In the genomic region with DNA sequence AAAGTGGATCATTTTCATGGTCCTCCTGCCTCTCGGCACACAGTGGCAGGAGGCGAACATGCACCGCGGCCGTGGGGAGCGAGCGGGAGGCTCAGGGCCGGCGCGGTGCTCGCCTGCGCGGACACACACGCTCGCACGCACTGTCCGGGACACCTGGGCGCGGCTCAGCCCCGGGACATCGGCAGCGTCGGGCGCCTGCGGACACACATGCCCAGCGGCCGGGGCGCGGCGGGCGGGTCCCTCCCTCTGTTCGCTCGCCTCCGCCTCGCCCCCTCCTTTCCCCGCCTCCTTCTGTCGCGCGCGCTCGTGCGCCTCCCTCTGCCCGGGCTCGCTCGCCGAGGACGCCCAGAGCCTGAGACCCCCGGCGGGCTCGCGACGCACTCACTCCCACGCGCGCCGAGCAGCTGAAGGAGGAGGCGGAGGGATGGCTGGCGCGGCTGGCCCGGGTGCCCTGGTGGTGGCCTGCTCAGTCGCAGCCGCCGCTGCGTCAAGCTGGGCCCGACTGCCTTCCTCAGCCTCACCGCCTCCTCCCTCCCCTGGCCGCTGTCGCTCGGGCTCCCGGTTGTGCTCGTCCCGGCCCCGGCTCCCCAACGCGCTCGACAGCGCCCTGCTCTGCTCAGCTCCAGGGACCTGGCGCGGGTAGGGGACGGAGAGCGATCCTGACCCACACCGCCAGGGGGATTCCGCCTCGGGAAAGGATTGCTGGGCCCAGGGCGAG, we compare ENCODE assay signal across 9 cellular contexts. TPM values are rescaled to one million over a fixed set of nuclear protein-coding genes. Genes with fewer than 3 reads are reported as not detected.
DNase-seq lines count a peak whose midpoint lies in the region; ATAC-seq, FAIRE-seq and TF ChIP-seq lines count a peak whose summit lies in the region.
"Had no signal": no experiment of that assay in that cellular context is flagged by ENCODE, and none has a peak within 500 bp of the region (broad histone marks: within the 10 kb centered on the region; RNA-seq: fewer than 3 reads in every experiment).

A gene (minus strand): TSS at position 230 of the 718 bp plus-strand sequence. CDS start 170 bp downstream, at position 60.

- no peak for TF ChIP-seq EP300 in H1 (IDR thresholded peaks at IDR 0.05; ENCODE audit: borderline replicate concordance in 1 of 2, low read depth in 2 of 2, low read length in 2 of 2)

- H3K4me2 ChIP-seq in MM.1S (ENCODE audit: low read depth, low read length) (peak within 1 kb of the TSS; percentile 91), H1 (ENCODE audit: insufficient read depth in 1 of 2, low read depth in 2 of 2, low read length in 2 of 2) (peak within 1 kb of the TSS; percentile 90 to 99)

- H3K23me2 ChIP-seq in H1 (ENCODE audit: low read depth, low read length) = peaks cover 19% of the 10 kb centered on the region; the same call in 1 of the 2 replicates

- H2BK12ac ChIP-seq in H1 (ENCODE audit: low read depth, low read length) = no peak within 1 kb of the TSS

- H4K20me1 ChIP-seq in MM.1S (ENCODE audit: insufficient read depth, low read length) = no peaks in the 10 kb centered on the region
- H4K20me1 ChIP-seq in H1 (replicated peaks in 1 of 2; ENCODE audit: control insufficient read depth in 1 of 2, insufficient read depth in 2 of 2, low read length in 2 of 2) = no peaks in the 10 kb centered on the region

- H2AK5ac ChIP-seq in H1 (ENCODE audit: low read depth, low read length) = no peak within 1 kb of the TSS

- FAIRE-seq in H1 (lab: Jason Lieb, UNC) = no peak
- FAIRE-seq: K562 had no signal

- H3K27ac Mint-ChIP-seq in CD14-positive monocyte = peak within 1 kb of the TSS in 3 of 7 donors; percentile 14 to 42 (median 25)

- no peak within 1 kb of the TSS for H2BK15ac ChIP-seq in H1 (ENCODE audit: low read length)

- H3K79me1 ChIP-seq in H1 (ENCODE audit: low read depth, low read length) = no peaks in the 10 kb centered on the region

- no peaks in the 10 kb centered on the region for H3K9me2 ChIP-seq in MM.1S (replicated peaks; ENCODE audit: insufficient read depth, low read length)

- TF ChIP-seq CTCF in CD14-positive monocyte (IDR thresholded peaks at IDR 0.05) (peak; percentile 80), MM.1S (IDR thresholded peaks at IDR 0.05; ENCODE audit: low read length) (peak; percentile 63), H1 (IDR thresholded peaks at IDR 0.05; ENCODE audit: control extremely low read depth in 1 of 3, insufficient read depth in 1 of 3, low read depth in 1 of 3, low read length in 3 of 3) (peak; percentile 68 to 82 (median 72)), lung (IDR thresholded peaks at IDR 0.05; ENCODE audit: control extremely low read depth, extremely low read depth) (no peak)

- H2AFZ ChIP-seq in MM.1S (ENCODE audit: low read length) (peak within 1 kb of the TSS; percentile 70), H1 (ENCODE audit: low read length) (peak within 1 kb of the TSS; percentile 85)

- H3K27me3 ChIP-seq in MM.1S (replicated peaks; ENCODE audit: insufficient read depth, low read length) (no peaks in the 10 kb centered on the region), H1 (replicated peaks in 1 of 4; ENCODE audit: control insufficient read depth in 3 of 4, extremely low read depth in 1 of 4, insufficient read depth in 3 of 4, low read length in 3 of 4) (peaks cover 20 to 51% (median 40%) of the 10 kb centered on the region in 4 experiments), lung (ENCODE audit: control insufficient read depth, insufficient read depth) (no peaks in the 10 kb centered on the region)

- H3K79me2 ChIP-seq in MM.1S (ENCODE audit: low read length) = no peaks in the 10 kb centered on the region
- no peaks in the 10 kb centered on the region for H3K79me2 ChIP-seq in H1 (ENCODE audit: control insufficient read depth in 1 of 2, insufficient read depth in 2 of 2, low read length in 2 of 2)

- peaks cover 4% of the 10 kb centered on the region in 2 donors for H3K36me3 Mint-ChIP-seq in CD14-positive monocyte

- peaks cover 23% of the 10 kb centered on the region for H3K4me1 Mint-ChIP-seq in CD14-positive monocyte

- no peaks in the 10 kb centered on the region for H3K9me3 ChIP-seq in MM.1S (replicated peaks; ENCODE audit: insufficient read depth, low read length)
- H3K9me3 ChIP-seq in H1 (ENCODE audit: insufficient read depth in 2 of 2, low read depth in 1 of 2, low read length in 1 of 2) = no peaks in the 10 kb centered on the region
- peaks cover 0 to 2% of the 10 kb centered on the region in 2 donors for H3K9me3 ChIP-seq in lung (ENCODE audit: control insufficient read depth in 2 of 2, insufficient read depth in 1 of 2, low read length in 1 of 2)

- no peak within 1 kb of the TSS for H2BK120ac ChIP-seq in H1 (replicated peaks; ENCODE audit: low read depth, low read length)

- no peak within 1 kb of the TSS for H3K14ac ChIP-seq in H1 (ENCODE audit: insufficient read length)

- H2BK5ac ChIP-seq in H1 (ENCODE audit: low read depth, low read length) = no peak within 1 kb of the TSS

- H3K4me1 ChIP-seq in MM.1S (ENCODE audit: low read length) = peaks cover 3% of the 10 kb centered on the region; the same call in 1 of the 2 replicates
- H3K4me1 ChIP-seq in H1 (replicated peaks in 1 of 4; ENCODE audit: control insufficient read depth in 3 of 4, insufficient read depth in 4 of 4, low read length in 3 of 4) = peaks cover 0 to 10% (median 4%) of the 10 kb centered on the region in 4 experiments; a peak in 6 of 7 replicates
- H3K4me1 ChIP-seq in lung (ENCODE audit: control insufficient read depth in 2 of 2, insufficient read depth in 2 of 2, low read length in 2 of 2) = peaks cover 4 to 5% of the 10 kb centered on the region in 2 donors

- DNase-seq in CD14-positive monocyte (ENCODE audit: low spot score) (peak; percentile 82), MM.1S (peak; percentile 82), SW480 (ENCODE audit: low spot score) (peak; percentile 85), H1 (ENCODE audit: low read depth in 1 of 2, low spot score in 2 of 2) (peak; percentile 38 to 82), lung (ENCODE audit: low spot score) (peak; percentile 80)
- DNase-seq in stimulated activated CD8-positive, alpha-beta memory T cell treated with anti-CD3 and anti-CD28 coated beads, Interleukin-2, amount 100 ng/mL, for 48 hours (ENCODE audit: low read depth in 2 of 2) = peak; percentile 9 to 13

- H3K18ac ChIP-seq in H1 (ENCODE audit: extremely low read depth, low read length) = peak within 1 kb of the TSS; percentile 27; the same call in 1 of the 2 replicates

- CTCF ChIA-PET in H1 (lab: Charles Lee; ENCODE audit: partially characterized antibody) = interaction anchor here (0.6 to 11.4 kb wide), 40 partner anchors 9 to 1174 kb away, joined by 3 to 262 read pairs (median 4); no protein-coding TSS in a partner anchor

- no peak within 1 kb of the TSS for H3K4ac ChIP-seq in H1 (replicated peaks; ENCODE audit: insufficient read length, low read depth, low read length)

- H4K8ac ChIP-seq in H1 (ENCODE audit: extremely low read depth, insufficient read depth, low read length) = peak within 1 kb of the TSS; percentile 8; the same call in 1 of the 2 replicates

- H3K9me3 Mint-ChIP-seq in CD14-positive monocyte = no peaks in the 10 kb centered on the region

- no peak within 1 kb of the TSS for H4K91ac ChIP-seq in H1 (replicated peaks; ENCODE audit: insufficient read length, low read length)

- no peak for TF ChIP-seq POLR2A in H1 (IDR thresholded peaks at IDR 0.05; ENCODE audit: control extremely low read depth in 1 of 2, low read depth in 2 of 2, low read length in 2 of 2)

- intact Hi-C loops in CD14-positive monocyte (cut with micrococcal nuclease) = loop anchor here in 1 of 2 donors (10.0 kb wide), 1 partner anchor 64 kb away; no protein-coding TSS in a partner anchor

- H3K36me3 ChIP-seq in MM.1S (replicated peaks; ENCODE audit: insufficient read depth, low read length) (no peaks in the 10 kb centered on the region), H1 (ENCODE audit: control insufficient read depth in 2 of 4, insufficient read depth in 4 of 4, low read length in 3 of 4) (no peaks in the 10 kb centered on the region), lung (ENCODE audit: control insufficient read depth in 2 of 2, insufficient read depth in 2 of 2, low read length in 2 of 2) (no peaks in the 10 kb centered on the region)

- H3K27ac ChIP-seq in MM.1S (ENCODE audit: low read length) (no peak within 1 kb of the TSS), H1 (ENCODE audit: low read depth, low read length) (no peak within 1 kb of the TSS), lung (ENCODE audit: low read depth in 1 of 2, low read length in 1 of 2) (peak within 1 kb of the TSS; percentile 42 to 66)

- no peak within 1 kb of the TSS for H3K23ac ChIP-seq in H1 (ENCODE audit: insufficient read length)

- TF ChIP-seq RAD21 in H1 (IDR thresholded peaks at IDR 0.05 in 1 of 2, conservative IDR thresholded peaks at IDR 0.05 in 1 of 2; ENCODE audit: low read depth in 2 of 2, low read length in 2 of 2) = peak; percentile 33 to 58; a peak in 3 of 4 replicates

- H3K4me3 Mint-ChIP-seq in CD14-positive monocyte = peak within 1 kb of the TSS; percentile 84 to 88

- H3K9ac ChIP-seq in MM.1S (ENCODE audit: low read length) (0 out of 2 replicates have a peak within 1 kb of the TSS, but pooled peaks have one; percentile 17), H1 (replicated peaks in 1 of 4; ENCODE audit: extremely low read depth in 1 of 4, low read depth in 3 of 4, low read length in 3 of 4) (no peak within 1 kb of the TSS)

- no peak within 1 kb of the TSS for H2BK20ac ChIP-seq in H1 (ENCODE audit: low read length)

- no peak within 1 kb of the TSS for H3K56ac ChIP-seq in H1 (replicated peaks; ENCODE audit: insufficient read length, low read depth, low read length)

- POLR2A ChIA-PET in H1 (lab: Charles Lee; ENCODE audit: partially characterized antibody) = interaction anchor here (1.2 kb wide), 1 partner anchor 12 kb away, joined by 4 read pairs; no protein-coding TSS in a partner anchor

- no peaks in the 10 kb centered on the region for H3F3A ChIP-seq in MM.1S (ENCODE audit: insufficient read depth, low read length)

- 3% methylated on average over 38 of the region's 85 CpGs; no CpG with 5 or more reads in 1 of the 2 experiments for WGBS in H1 (ENCODE audit: extremely low coverage in 1 of 2, insufficient coverage in 1 of 2, insufficient read length in 1 of 2, insufficient replicate concordance in 2 of 2, low coverage in 1 of 2, low lambda C conversion rate in 2 of 2, missing lambda C conversion rate in 1 of 2), 2 experiments
- 0 to 1% methylated on average over 56 to 85 of the region's 85 CpGs for WGBS in lung, 2 donors

- ATAC-seq in GM19452 (IDR thresholded peaks at IDR 0.05; ENCODE audit: unreplicated experiment) = peak; percentile 62
- ATAC-seq in lung (ENCODE audit: insufficient read depth, low FRiP score) = peak; percentile 89
- ATAC-seq in HG03196 (IDR thresholded peaks at IDR 0.05; ENCODE audit: unreplicated experiment) = no peak
- ATAC-seq: K562 had no signal

- peak within 1 kb of the TSS; percentile 70 for H3K4me3 ChIP-seq in MM.1S (ENCODE audit: low read length)
- H3K4me3 ChIP-seq in H1 (ENCODE audit: extremely low read depth in 1 of 4, insufficient read depth in 2 of 4, low read depth in 3 of 4, low read length in 4 of 4) = peak within 1 kb of the TSS; percentile 41 to 69 (median 47)
- peak within 1 kb of the TSS; percentile 59 for H3K4me3 ChIP-seq in lung
- H3K4me3 ChIP-seq: K562 had no signal

- peaks cover 24 to 35% (median 34%) of the 10 kb centered on the region in 3 donors for H3K27me3 Mint-ChIP-seq in CD14-positive monocyte (ENCODE audit: low read depth in 3 of 3)

- H4K5ac ChIP-seq in H1 (ENCODE audit: insufficient read length, low read depth, low read length) = no peak within 1 kb of the TSS

RNA-seq across cellular contexts. Expression of the gene that starts here (rescaled TPM):
- polyA plus RNA-seq in CD14-positive monocyte (1 to 10 TPM; 4.2 to 9.8 TPM), H1 (2011; rRNA removed) (0.15 and 0.25 TPM in 2 replicates), lung (1 to 10 TPM in 1 of 2 donors, under 1 TPM in 1; 0.75 to 1.6 TPM)
- total RNA-seq in H1 (2021; fragmentation: NEBNext Ultra II Directional; extraction: Animal tissue kit (Norgen Biotek cat#: 25700)) = 1.3 and 1.4 TPM in 2 replicates
- 0.48 TPM for polyA plus RNA-seq in H1 (2011; cell fraction: cytosol; rRNA removed)
- 0.21 TPM for polyA plus RNA-seq in H1 (2011; cell fraction: nucleus; rRNA removed)
- 0.31 to 0.93 TPM (median 0.53 TPM) in 4 replicates for polyA plus RNA-seq in H1 (2012, experiment 1 of 2)
- polyA plus RNA-seq in H1 (2012, experiment 2 of 2) = 0.16 TPM
- polyA plus RNA-seq in H1 (2013, experiment 1 of 2) = 0.32 TPM
- polyA plus RNA-seq in H1 (2013, experiment 2 of 2) = 0.24 TPM
- polyA minus RNA-seq in H1 (2011; rRNA and poly(A)+ RNA removed) = 0.69 and 0.71 TPM in 2 replicates
- polyA minus RNA-seq in H1 (2011; cell fraction: cytosol; rRNA and poly(A)+ RNA removed) = 1.8 TPM
- polyA minus RNA-seq in H1 (2011; cell fraction: nucleus; rRNA and poly(A)+ RNA removed) = 2.0 TPM
- total RNA-seq in lung = 1 to 10 TPM; 1.5 to 3.2 TPM

Comparison
In these comparisons a context has a peak if more than half of its experiments do, and no peak if none do; other contexts are left out.
1. DNase-seq: peak in every context shown above with its lines; median percentile 85 in SW480; 82 in CD14-positive monocyte; 82 in MM.1S; 80 in lung; 60 in H1; 11 in stimulated activated CD8-positive, alpha-beta memory T cell treated with anti-CD3 and anti-CD28 coated beads, Interleukin-2, amount 100 ng/mL, for 48 hours.
2. H3K27ac ChIP-seq: peak in lung (2 of 2); none in MM.1S (single experiment) and H1 (single experiment).
3. Peak in every context shown above with its lines, with median percentiles within 50 percentile points of each other: H3K4me3 ChIP-seq.